ENCODE assay signal across 14 cellular contexts in genomic region chr10:78404296-78404695, GRCh38.
A peak's percentile ranks its signal among the peaks of the same experiment; 100 is the strongest.
DNase-seq lines count a peak whose midpoint lies in the region; ATAC-seq and TF ChIP-seq lines count a peak whose summit lies in the region.
"Had no signal": no experiment of that assay in that cellular context is flagged by ENCODE, and none has a peak within 500 bp of the region (broad histone marks: within the 10 kb centered on the region; RNA-seq: fewer than 3 reads in every experiment).

No MANE protein-coding gene starts in this region.

- H3K36me3 ChIP-seq in sigmoid colon, result no peaks in the 10 kb centered on the region
- H3K36me3 ChIP-seq in left lung, result no peaks in the 10 kb centered on the region
- H3K36me3 ChIP-seq: BLaER1 had no signal

- H3K27ac ChIP-seq in sigmoid colon (no peak overlapping the region), left lung (no peak overlapping the region)
- H3K27ac ChIP-seq: 22Rv1, A549, BLaER1 had no signal

- no peaks in the 10 kb centered on the region for H3K27me3 ChIP-seq in sigmoid colon
- H3K27me3 ChIP-seq in left lung, result peaks cover 0 to 26% of the 10 kb centered on the region in 2 donors
- H3K27me3 ChIP-seq: BLaER1 had no signal

- DNase-seq in activated CD8-positive, alpha-beta memory T cell treated with anti-CD3 and anti-CD28 coated beads, Interleukin-2, amount 50 U/mL, for 48 hours, result peak; percentile 23
- DNase-seq in activated CD8-positive, alpha-beta memory T cell treated with anti-CD3 and anti-CD28 coated beads, Interleukin-2, amount 50 U/mL, for 4 hours, result no peak
- DNase-seq in mesenteric fat pad (ENCODE audit: low spot score) (peak; percentile 49), sigmoid colon (peak; percentile 53), left lung (no peak)
- DNase-seq: CD4-positive, alpha-beta memory T cell; DMS153; DMS79; GDM1 had no signal

- no peak for TF ChIP-seq POLR2A in sigmoid colon (IDR thresholded peaks at IDR 0.05)

- H3K4me3 ChIP-seq in sigmoid colon (no peak overlapping the region), left lung (no peak overlapping the region)
- H3K4me3 ChIP-seq: A549, BLaER1 had no signal

- intact Hi-C loops in sigmoid colon (cut with DNase I), result no loop called here
- intact Hi-C loops in left lung (cut with DNase I), result no loop called here

- TF ChIP-seq EP300 in sigmoid colon (IDR thresholded peaks at IDR 0.05), result no peak

- H3K4me1 ChIP-seq in sigmoid colon (peaks cover 0 to 45% (median 36%) of the 10 kb centered on the region in 4 donors), left lung (peaks cover 0 to 20% of the 10 kb centered on the region in 2 donors)

- ATAC-seq in GM21717 (IDR thresholded peaks at IDR 0.05; ENCODE audit: unreplicated experiment), result no peak
- ATAC-seq in left lung, result no peak
- ATAC-seq in GM18907 (IDR thresholded peaks at IDR 0.05; ENCODE audit: unreplicated experiment), result no peak
- ATAC-seq: A549 had no signal

- H3K9me3 ChIP-seq in sigmoid colon (no peaks in the 10 kb centered on the region), left lung (no peaks in the 10 kb centered on the region)
- H3K9me3 ChIP-seq: A549, BLaER1 had no signal

- 85 to 90% methylated on average over 5 of the region's 5 CpGs for WGBS in sigmoid colon, 2 donors

- TF ChIP-seq CTCF in sigmoid colon (IDR thresholded peaks at IDR 0.05), result no peak
- TF ChIP-seq CTCF in left lung (IDR thresholded peaks at IDR 0.05), result no peak

Comparison
In these comparisons a context has a peak if more than half of its experiments do, and no peak if none do; other contexts are left out.
1. DNase-seq: peak in activated CD8-positive, alpha-beta memory T cell treated with anti-CD3 and anti-CD28 coated beads, Interleukin-2, amount 50 U/mL, for 48 hours (single experiment), mesenteric fat pad (single experiment) and sigmoid colon (single experiment); none in activated CD8-positive, alpha-beta memory T cell treated with anti-CD3 and anti-CD28 coated beads, Interleukin-2, amount 50 U/mL, for 4 hours (single experiment) and left lung (0 of 2).